ENCODE assay signal across 16 cellular contexts in the genomic region with DNA sequence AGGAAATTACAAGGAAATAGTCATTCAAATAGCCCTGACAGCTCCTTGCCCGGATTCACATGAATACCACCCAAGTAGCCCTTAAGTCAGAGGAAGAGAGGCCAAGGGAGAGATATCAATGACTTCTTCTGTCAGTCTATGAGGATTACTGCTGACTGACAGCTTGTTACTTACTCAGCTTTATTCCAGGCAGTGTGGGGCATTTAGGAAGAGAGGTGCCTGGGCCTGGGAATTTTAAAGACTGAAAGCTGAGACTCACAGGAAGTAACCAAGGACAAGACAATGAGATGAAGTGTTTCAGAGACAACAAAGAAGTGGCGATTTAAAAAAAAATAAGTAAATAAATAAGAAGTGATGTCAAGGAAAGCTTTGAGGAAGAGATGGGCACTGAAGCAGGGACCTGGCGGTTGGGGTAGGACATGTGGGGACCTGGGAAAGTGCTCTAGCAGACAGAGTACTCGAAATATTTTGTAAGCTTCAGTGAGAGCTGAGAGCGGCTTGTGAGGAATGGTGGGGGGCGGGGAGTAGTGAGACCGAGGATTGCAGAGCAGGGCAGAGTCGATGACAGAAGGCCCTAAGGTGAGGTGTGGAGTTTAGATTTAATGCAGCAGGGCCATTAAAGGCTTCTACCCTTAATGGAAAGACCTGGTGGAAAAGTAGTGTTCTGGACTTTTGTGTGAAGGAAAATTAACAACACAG. TPM values are rescaled to one million over a fixed set of nuclear protein-coding genes. Genes with fewer than 3 reads are reported as not detected.
DNase-seq lines count a peak whose midpoint lies in the region; FAIRE-seq and TF ChIP-seq lines count a peak whose summit lies in the region.
"Had no signal": no experiment of that assay in that cellular context is flagged by ENCODE, and none has a peak within 500 bp of the region (broad histone marks: within the 10 kb centered on the region; RNA-seq: fewer than 3 reads in every experiment).

No MANE protein-coding gene starts in this region.

- H3K27me3 ChIP-seq in ectodermal cell (ENCODE audit: control insufficient read depth, insufficient read depth, low read length, poor library complexity, severe bottlenecking) = no peaks in the 10 kb centered on the region
- H3K27me3 ChIP-seq in mesenchymal stem cell (ENCODE audit: control insufficient read depth in 1 of 2, insufficient read depth in 1 of 2, low read length in 2 of 2) = no peaks in the 10 kb centered on the region

- FAIRE-seq in GM12891 (lab: Jason Lieb, UNC) = peak; percentile 43
- FAIRE-seq: GM18507 had no signal

- H3K14ac ChIP-seq in mesenchymal stem cell (ENCODE audit: low read length in 2 of 2) = no peak overlapping the region

- H3K4me1 ChIP-seq in ectodermal cell (ENCODE audit: control insufficient read depth, insufficient read depth, low read length) (peaks cover 14% of the 10 kb centered on the region), mesenchymal stem cell (ENCODE audit: control insufficient read depth, insufficient read depth, low read depth, low read length) (peaks cover 1% of the 10 kb centered on the region)

- WGBS in ectodermal cell, 2 experiments = 3 to 4% methylated on average over 8 of the region's 8 CpGs
- 27% methylated on average over 7 of the region's 8 CpGs for WGBS in mesenchymal stem cell

- no peak overlapping the region for H2AFZ ChIP-seq in mesenchymal stem cell (ENCODE audit: low read depth, low read length)
- H2AFZ ChIP-seq: PC-9 had no signal

- H3K36me3 ChIP-seq in ectodermal cell (ENCODE audit: control insufficient read depth, insufficient read depth, low read length) (no peaks in the 10 kb centered on the region), mesenchymal stem cell (ENCODE audit: control insufficient read depth in 1 of 2, insufficient read depth in 2 of 2, low read depth in 1 of 2, low read length in 2 of 2) (peaks cover 0 to 2% of the 10 kb centered on the region in 2 experiments)

- DNase-seq in GM12891 (ENCODE audit: insufficient read length, low spot score) (no peak), NCI-H524 treated with DMSO at 0.1 percent for 48 hours (lab: John Stamatoyannopoulos, UW) (peak; percentile 8), mesenchymal stem cell (peak; percentile 38), NCI-H748 (lab: John Stamatoyannopoulos, UW; ENCODE audit: unreplicated experiment) (no peak), NCI-H2171 (lab: John Stamatoyannopoulos, UW) (no peak), NCI-H1930 (lab: John Stamatoyannopoulos, UW) (no peak)
- no peak for DNase-seq in activated naive CD4-positive, alpha-beta T cell treated with anti-CD3 and anti-CD28 coated beads, Interleukin-2, amount 50 U/mL, for 16 hours
- DNase-seq: cortex of kidney; EL; NCI-H1105 treated with DMSO at 0.1 percent for 48 hours; PC-9; stimulated activated CD4-positive, alpha-beta T cell treated with anti-CD3 and anti-CD28 coated beads, Interleukin-2, amount 100 ng/mL, for 48 hours; stimulated activated naive B cell treated with anti-CD40 and anti-IgM and Interleukin-4, amounts not matched to agents 10 μg/mL and 1 μg/mL and 100 μg/mL, for 72 hours; T-helper 9 cell had no signal

- H2BK15ac ChIP-seq in mesenchymal stem cell (ENCODE audit: low read depth, poor library complexity, severe bottlenecking) = no peak overlapping the region

- H3K9me3 ChIP-seq in ectodermal cell (ENCODE audit: control insufficient read depth, low read length) = no peaks in the 10 kb centered on the region
- no peaks in the 10 kb centered on the region for H3K9me3 ChIP-seq in mesenchymal stem cell (ENCODE audit: control insufficient read depth, low read length)

- H3K9ac ChIP-seq in mesenchymal stem cell (ENCODE audit: low read length) = no peak overlapping the region

- H3K79me1 ChIP-seq in mesenchymal stem cell (replicated peaks; ENCODE audit: low read length, poor library complexity, severe bottlenecking) = peaks cover 30% of the 10 kb centered on the region

- no peak overlapping the region for H2BK120ac ChIP-seq in mesenchymal stem cell (ENCODE audit: low read depth, low read length)

- H3K18ac ChIP-seq in mesenchymal stem cell (ENCODE audit: low read depth in 1 of 2, low read length in 2 of 2) = no peak overlapping the region

- H3K4me2 ChIP-seq in mesenchymal stem cell (ENCODE audit: low read length, poor library complexity, severe bottlenecking) = no peak overlapping the region
- H3K4me2 ChIP-seq: PC-9 had no signal

- no peak overlapping the region for H3K4me3 ChIP-seq in ectodermal cell (ENCODE audit: insufficient read depth, low read depth, low read length)
- H3K4me3 ChIP-seq in mesenchymal stem cell (ENCODE audit: insufficient read depth in 1 of 2, low read depth in 1 of 2, low read length in 2 of 2) = no peak overlapping the region
- H3K4me3 ChIP-seq: PC-9 had no signal

- no peak overlapping the region for H3K4ac ChIP-seq in mesenchymal stem cell (ENCODE audit: low read depth in 1 of 2, low read length in 2 of 2)

- no peak for TF ChIP-seq POLR2A in GM12891 (IDR thresholded peaks at IDR 0.05; ENCODE audit: low read depth, low read length)

- no peak overlapping the region for H4K91ac ChIP-seq in mesenchymal stem cell (ENCODE audit: low read length)

- H3K23ac ChIP-seq in mesenchymal stem cell (ENCODE audit: low read length in 2 of 2) = no peak overlapping the region

- no peak overlapping the region for H2BK12ac ChIP-seq in mesenchymal stem cell (ENCODE audit: low read length in 2 of 2)

- no peak overlapping the region for H2BK5ac ChIP-seq in mesenchymal stem cell (ENCODE audit: low read depth, low read length, poor library complexity, severe bottlenecking)

- H4K8ac ChIP-seq in mesenchymal stem cell (ENCODE audit: low read length) = no peak overlapping the region

- H2AK5ac ChIP-seq in mesenchymal stem cell (ENCODE audit: low read length, severe bottlenecking) = no peak overlapping the region

- H3K27ac ChIP-seq in ectodermal cell (ENCODE audit: insufficient read depth, low read depth, low read length, poor library complexity, severe bottlenecking) (peak overlapping the region; percentile 85), mesenchymal stem cell (ENCODE audit: low read length, poor library complexity, severe bottlenecking) (no peak overlapping the region)
- H3K27ac ChIP-seq: PC-9 had no signal

TF ChIP-seq in GM12891, 5 proteins besides CTCF, POLR2A, EP300 and RAD21:
- TF ChIP-seq PAX5 (IDR thresholded peaks at IDR 0.05; ENCODE audit: insufficient read depth, low read length, severe bottlenecking) (no peak), POLR2AphosphoS5 (IDR thresholded peaks at IDR 0.05; ENCODE audit: low read depth, low read length) (no peak), SPI1 (IDR thresholded peaks at IDR 0.05; ENCODE audit: low read depth, low read length) (no peak), TAF1 (IDR thresholded peaks at IDR 0.05; ENCODE audit: low read depth, low read length) (no peak), POU2F2 (IDR thresholded peaks at IDR 0.05; ENCODE audit: low read depth, low read length) (no peak)

RNA-seq across cellular contexts. Expression of a gene that starts 58.9 kb away (rescaled TPM):
- 9.7 TPM for polyA plus RNA-seq in GM12891 (2012; ENCODE audit: low read depth, missing spikeins)
- 24.3 TPM for polyA plus RNA-seq in ectodermal cell (2013, experiment 1 of 4)
- polyA plus RNA-seq in ectodermal cell (2013, experiment 2 of 4) = 23.2 TPM
- polyA plus RNA-seq in ectodermal cell (2013, experiment 3 of 4) = 18.5 TPM
- 24.0 TPM for polyA plus RNA-seq in ectodermal cell (2013, experiment 4 of 4)
- 8.2 TPM for polyA plus RNA-seq in mesenchymal stem cell (2013, experiment 1 of 2)
- 8.4 TPM for polyA plus RNA-seq in mesenchymal stem cell (2013, experiment 2 of 2)

Comparison
In these comparisons a context has a peak if more than half of its experiments do, and no peak if none do; other contexts are left out.
1. DNase-seq: peak in NCI-H524 treated with DMSO at 0.1 percent for 48 hours (single experiment) and mesenchymal stem cell (single experiment); none in GM12891 (single experiment), NCI-H748 (single experiment), activated naive CD4-positive, alpha-beta T cell treated with anti-CD3 and anti-CD28 coated beads, Interleukin-2, amount 50 U/mL, for 16 hours (single experiment), NCI-H2171 (single experiment) and NCI-H1930 (0 of 2).